In the genomic region with DNA sequence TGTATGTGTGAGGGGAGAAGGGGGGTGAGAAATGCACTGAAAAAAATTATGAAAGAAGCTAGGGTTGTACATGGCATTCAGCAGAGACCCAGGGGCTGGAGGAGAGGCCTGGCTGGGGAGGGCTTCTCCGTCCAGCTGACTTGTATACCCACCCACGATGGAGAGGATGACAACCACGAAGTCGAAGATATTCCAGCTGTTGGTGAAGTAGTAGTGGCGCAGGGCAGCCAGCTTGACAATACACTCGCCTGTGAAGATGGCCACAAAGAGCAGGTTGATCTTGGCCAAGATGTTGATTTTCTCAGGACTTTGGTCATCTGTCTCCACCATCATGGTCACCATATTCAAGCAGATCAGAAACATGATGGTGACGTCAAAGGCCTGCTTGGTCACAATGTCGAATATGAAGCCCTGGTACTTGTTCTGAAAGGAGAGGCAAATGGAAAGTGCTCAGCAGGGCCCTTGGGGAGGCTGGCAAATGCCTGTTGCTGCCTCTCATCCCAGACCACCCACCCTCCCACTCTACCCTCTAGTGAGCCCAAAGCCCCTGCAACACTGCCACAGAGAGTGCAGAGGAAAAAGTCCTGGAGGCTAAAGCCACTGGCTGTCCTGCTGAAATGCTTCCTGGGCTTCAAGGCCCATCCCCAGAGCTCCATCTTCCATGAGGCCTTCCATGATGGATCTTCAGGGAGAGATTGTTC, we compare ENCODE assay signal across 21 cellular contexts.
"Had no signal": no experiment of that assay in that cellular context is flagged by ENCODE, and none has a peak within 500 bp of the region (broad histone marks: within the 10 kb centered on the region; RNA-seq: fewer than 3 reads in every experiment).

No MANE protein-coding gene starts in this region.

- H3K27ac ChIP-seq: adrenal gland, breast epithelium, esophagus muscularis mucosa, gastroesophageal sphincter, heart left ventricle, neutrophil, parathyroid adenoma, transverse colon had no signal

- H2AFZ ChIP-seq: parathyroid adenoma had no signal

- ATAC-seq: activated CD8-positive, alpha-beta T cell treated with anti-CD3 and anti-CD28 coated beads, Interleukin-2, amount 10 ng/mL, durations not matched to agents 7 days and 5 days; gastroesophageal sphincter; heart left ventricle; mucosa of descending colon; naive thymus-derived CD8-positive, alpha-beta T cell; stimulated activated naive CD8-positive, alpha-beta T cell treated with anti-CD3 and anti-CD28 coated beads, Interleukin-15, Interleukin-2, amounts not matched to agents 100 U/mL and 50 U/mL, for 24 hours had no signal

- H3K4me3 ChIP-seq: adrenal gland, breast epithelium, esophagus muscularis mucosa, gastroesophageal sphincter, heart left ventricle, mucosa of descending colon, transverse colon had no signal

- FAIRE-seq: astrocyte, endothelial cell of umbilical vein had no signal

- DNase-seq: activated CD4-positive, alpha-beta T cell treated with anti-CD3 and anti-CD28 coated beads for 4 hours; activated CD8-positive, alpha-beta T cell treated with anti-CD3 and anti-CD28 coated beads, Interleukin-2, amount 10 ng/mL, durations not matched to agents 7 days and 5 days; activated effector memory CD4-positive, alpha-beta T cell treated with Interleukin-2 at 50 U/mL for 16 hours; activated T-cell treated with anti-CD3 and anti-CD28 coated beads, Interleukin-2, amount 50 U/mL, for 48 hours; cerebellar nuclear complex; effector CD8-positive, alpha-beta T cell; mucosa of descending colon; stimulated activated CD4-positive, alpha-beta T cell treated with anti-CD3 and anti-CD28 coated beads, Interleukin-2, amount 100 ng/mL, for 24 hours; stimulated activated naive CD8-positive, alpha-beta T cell treated with anti-CD3 and anti-CD28 coated beads, Interleukin-15, Interleukin-2, amounts not matched to agents 100 U/mL and 50 U/mL, for 24 hours; SW 1271; transverse colon had no signal

- H3K79me2 ChIP-seq: parathyroid adenoma had no signal

- H3K4me1 ChIP-seq: adrenal gland, breast epithelium, esophagus muscularis mucosa, gastroesophageal sphincter, parathyroid adenoma, transverse colon had no signal

- H3K27me3 ChIP-seq: adrenal gland, breast epithelium, esophagus muscularis mucosa, gastroesophageal sphincter, heart left ventricle, neutrophil, transverse colon had no signal

- H3K9ac ChIP-seq: parathyroid adenoma had no signal

- H3K9me3 ChIP-seq: adrenal gland, mucosa of descending colon, neutrophil, transverse colon had no signal

- H3K36me3 ChIP-seq: adrenal gland, breast epithelium, gastroesophageal sphincter, neutrophil, transverse colon had no signal
